ENCODE assay signal across 8 cellular contexts in genomic region chr10:130111848-130112180, GRCh38. TPM values are rescaled to one million over a fixed set of nuclear protein-coding genes. Genes with fewer than 3 reads are reported as not detected.
DNase-seq lines count a peak whose midpoint lies in the region; ATAC-seq and TF ChIP-seq lines count a peak whose summit lies in the region.

No MANE protein-coding gene starts in this region.

- peak overlapping the region; percentile 70 for H3K27ac ChIP-seq in HCT116 (ENCODE audit: low read depth, low read length)
- peak overlapping the region; percentile 91 for H3K27ac ChIP-seq in right cardiac atrium (ENCODE audit: low read length)
- H3K27ac ChIP-seq in smooth muscle cell (ENCODE audit: low read depth): peak overlapping the region; percentile 43

- peaks cover 5% of the 10 kb centered on the region for H3F3A ChIP-seq in smooth muscle cell (ENCODE audit: low read depth)

- no peaks in the 10 kb centered on the region for H3K79me2 ChIP-seq in HCT116 (ENCODE audit: insufficient read depth, low read length)
- peaks cover 4% of the 10 kb centered on the region for H3K79me2 ChIP-seq in smooth muscle cell (ENCODE audit: low read depth)

- H3K27me3 ChIP-seq in HCT116 (ENCODE audit: insufficient read depth, low read length): no peaks in the 10 kb centered on the region
- no peaks in the 10 kb centered on the region for H3K27me3 ChIP-seq in right cardiac atrium (ENCODE audit: control insufficient read depth, insufficient read depth)
- no peaks in the 10 kb centered on the region for H3K27me3 ChIP-seq in smooth muscle cell (ENCODE audit: low read depth)

- H3K27ac Mint-ChIP-seq in WTC11: peak overlapping the region; percentile 65; the same call in 1 of the 2 replicates

- peaks cover 3% of the 10 kb centered on the region; the same call in 1 of the 2 replicates for H3K27me3 Mint-ChIP-seq in WTC11 (ENCODE audit: low read depth)

- H3K9me3 ChIP-seq in HCT116 (ENCODE audit: control insufficient read depth in 1 of 2, insufficient read depth in 1 of 2, low read depth in 1 of 2, low read length in 2 of 2): no peaks in the 10 kb centered on the region
- H3K9me3 ChIP-seq in right cardiac atrium (ENCODE audit: control insufficient read depth, low read length): no peaks in the 10 kb centered on the region
- no peaks in the 10 kb centered on the region for H3K9me3 ChIP-seq in smooth muscle cell (replicated peaks; ENCODE audit: low read depth)

- no peak for DNase-seq in HCT116 (ENCODE audit: low read depth, low spot score)
- DNase-seq in WTC11 (ENCODE audit: low spot score): no peak
- no peak for DNase-seq in right cardiac atrium
- no peak for DNase-seq in smooth muscle cell (lab: John Stamatoyannopoulos, UW; ENCODE audit: unreplicated experiment)
- no peak for DNase-seq in central memory CD4-positive, alpha-beta T cell
- no peak for DNase-seq in SK-N-DZ (ENCODE audit: low spot score)
- no peak for DNase-seq in GM10266 (ENCODE audit: extremely low spot score)

- H3K9ac ChIP-seq in HCT116 (ENCODE audit: low read length) (peak overlapping the region; percentile 92), smooth muscle cell (ENCODE audit: low read depth) (no peak overlapping the region)

- RAD21 ChIA-PET in HCT116 (lab: Charles Lee; ENCODE audit: low non-redundant PET in 1 of 2, low total read pairs in 2 of 2, uncharacterized antibody in 2 of 2, unreplicated experiment in 2 of 2): no interaction called here

- 75% methylated on average over 6 of the region's 6 CpGs for WGBS in right cardiac atrium
- WGBS in smooth muscle cell (ENCODE audit: low lambda C conversion rate): 82% methylated on average over 6 of the region's 6 CpGs

- peak overlapping the region; percentile 89 for H3K4me2 ChIP-seq in HCT116 (ENCODE audit: low read length)
- H3K4me2 ChIP-seq in smooth muscle cell: peak overlapping the region; percentile 99

- H3K4me1 Mint-ChIP-seq in WTC11: peaks cover 19% of the 10 kb centered on the region

- no peaks in the 10 kb centered on the region for H4K20me1 ChIP-seq in HCT116 (ENCODE audit: insufficient read depth)
- H4K20me1 ChIP-seq in smooth muscle cell (ENCODE audit: low read depth): no peaks in the 10 kb centered on the region

- TF ChIP-seq RAD21 in HCT116 (IDR thresholded peaks at IDR 0.05; ENCODE audit: low read depth): no peak

- POLR2A ChIA-PET in HCT116 (lab: Charles Lee): interaction anchor here (2.7 kb wide), 1 partner anchor 24 kb away, joined by 11 read pairs; the partner anchor contains the start of gene GLRX3
- POLR2A ChIA-PET in WTC11 (lab: Charles Lee): interaction anchor here (0.6 to 2.9 kb wide), 4 partner anchors 10 to 276 kb away, joined by 4 to 48 read pairs (median 6); partner anchors contain the start of gene GLRX3

- TF ChIP-seq POLR2A in HCT116 (IDR thresholded peaks at IDR 0.05; ENCODE audit: borderline replicate concordance, extremely low read depth, insufficient read depth, insufficient read length): no peak

- no TSS peak for BruUV-seq in HCT116 (replicated peaks; lab: Mats Ljungman, UMichigan)

- H3K4me3 ChIP-seq in HCT116 (replicated peaks in 1 of 2; ENCODE audit: low read depth in 1 of 2, low read length in 2 of 2): peak overlapping the region; percentile 72 to 73
- H3K4me3 ChIP-seq in right cardiac atrium (ENCODE audit: low read length): peak overlapping the region; percentile 72
- H3K4me3 ChIP-seq in smooth muscle cell: peak overlapping the region; percentile 77

- ATAC-seq in HCT116: no peak
- no peak for ATAC-seq in WTC11
- ATAC-seq in right cardiac atrium: no peak
- ATAC-seq in HG02938 (IDR thresholded peaks at IDR 0.05; ENCODE audit: unreplicated experiment): no peak

- H2AFZ ChIP-seq in HCT116 (ENCODE audit: low read depth, low read length, poor library complexity, severe bottlenecking) (no peak overlapping the region), smooth muscle cell (ENCODE audit: low read depth) (peak overlapping the region; percentile 92)

- peaks cover 25% of the 10 kb centered on the region for H3K36me3 Mint-ChIP-seq in WTC11

- peaks cover 23% of the 10 kb centered on the region for H3K9me3 Mint-ChIP-seq in WTC11

- no peaks in the 10 kb centered on the region for H3K9me2 ChIP-seq in HCT116 (ENCODE audit: insufficient read depth)

- TF ChIP-seq CTCF in HCT116 (IDR thresholded peaks at IDR 0.05 in 2 of 3, conservative IDR thresholded peaks at IDR 0.05 in 1 of 3; ENCODE audit: borderline replicate concordance in 1 of 3, insufficient read depth in 1 of 3, low read depth in 2 of 3, low read length in 2 of 3) (no peak), WTC11 (IDR thresholded peaks at IDR 0.05) (no peak), smooth muscle cell (IDR thresholded peaks at IDR 0.05; ENCODE audit: borderline replicate concordance, insufficient read depth, poor library complexity, severe bottlenecking) (no peak), GM10266 (IDR thresholded peaks at IDR 0.05; ENCODE audit: control insufficient read depth, insufficient read depth, low read depth, missing control alignments) (no peak)

- CTCF ChIA-PET in HCT116 (lab: Charles Lee) (interaction anchor here (1.1 to 2.7 kb wide), 3 partner anchors 14 to 25 kb away, joined by 3 to 16 read pairs (median 6); partner anchors contain the start of gene GLRX3), WTC11 (lab: Charles Lee) (interaction anchor here (1.0 to 3.2 kb wide), 7 partner anchors 15 to 231 kb away, joined by 3 to 64 read pairs (median 22); partner anchors contain the start of gene GLRX3)

- peak overlapping the region; percentile 94 for H3K4me3 Mint-ChIP-seq in WTC11

- H3K4me1 ChIP-seq in HCT116 (ENCODE audit: control insufficient read depth in 1 of 2, insufficient read depth in 2 of 2, low read length in 2 of 2) (peaks cover 5 to 18% of the 10 kb centered on the region in 2 experiments), right cardiac atrium (ENCODE audit: control insufficient read depth, insufficient read depth, low read length) (peaks cover 3% of the 10 kb centered on the region), smooth muscle cell (ENCODE audit: low read depth) (peaks cover 7% of the 10 kb centered on the region)

- H3K36me3 ChIP-seq in HCT116 (ENCODE audit: control insufficient read depth in 1 of 2, insufficient read depth in 2 of 2, low read length in 2 of 2) (no peaks in the 10 kb centered on the region), smooth muscle cell (ENCODE audit: low read depth) (no peaks in the 10 kb centered on the region)

- intact Hi-C loops in HCT116 (cut with micrococcal nuclease): loop anchor here (1.0 kb wide), 1 partner anchor 24 kb away; the partner anchor contains the start of gene GLRX3
- intact Hi-C loops in right cardiac atrium (cut with DNase I): no loop called here

TF ChIP-seq in HCT116, 20 proteins besides CTCF, POLR2A, EP300 and RAD21:
- TF ChIP-seq CEBPB (IDR thresholded peaks at IDR 0.05; ENCODE audit: low read depth): no peak
- TF ChIP-seq POLR2AphosphoS5 (IDR thresholded peaks at IDR 0.05; ENCODE audit: low read depth, low read length): no peak
- no peak for TF ChIP-seq ZNF274 (IDR thresholded peaks at IDR 0.05; ENCODE audit: low read depth, low read length)

TF ChIP-seq in WTC11, 78 proteins besides CTCF, POLR2A, EP300 and RAD21:
- no peak for TF ChIP-seq RELA (CRISPR knock-in tag; IDR thresholded peaks at IDR 0.05; ENCODE audit: borderline replicate concordance)
- peak; percentile 85; the same call in 1 of the 2 replicates for TF ChIP-seq GTF2I (CRISPR knock-in tag; conservative IDR thresholded peaks at IDR 0.05)

RNA-seq across cellular contexts. Expression of gene C10orf143, which starts 1.2 kb away (rescaled TPM):
- total RNA-seq in HCT116 (2021; ENCODE audit: unreplicated experiment) (0.66 TPM), WTC11 (2021) (1.4 to 1.9 TPM (median 1.6 TPM) in 3 replicates), right cardiac atrium (1 to 10 TPM; 1.7 to 2.8 (median 2.4) TPM), smooth muscle cell (not detected in 2 replicates)
- polyA plus RNA-seq in HCT116 (2012): 0.40 and 0.50 TPM in 2 replicates
- polyA plus RNA-seq in right cardiac atrium (4.0 TPM), smooth muscle cell (2.0 and 3.4 TPM in 2 replicates)
- polyA plus RNA-seq in SK-N-DZ (2014; cell fraction: cytosol; rRNA removed): 0.15 and 0.20 TPM in 2 replicates
- polyA plus RNA-seq in SK-N-DZ (2014; cell fraction: nucleus; rRNA removed): 0.38 TPM in 1 of 2 replicates, not detected in the other

RNA-seq across cellular contexts. Expression of gene GLRX3, which starts 24.4 kb away (rescaled TPM):
- total RNA-seq in HCT116 (2021; ENCODE audit: unreplicated experiment) (59.1 TPM), WTC11 (2021) (132 to 142 TPM (median 133 TPM) in 3 replicates), right cardiac atrium (10 to 100 TPM; 52.8 to 60.0 (median 57.0) TPM), smooth muscle cell (101 and 125 TPM in 2 replicates)
- 18.0 and 26.8 TPM in 2 replicates for polyA plus RNA-seq in HCT116 (2012)
- polyA plus RNA-seq in right cardiac atrium (62.5 TPM), smooth muscle cell (127 and 132 TPM in 2 replicates)
- 184 and 188 TPM in 2 replicates for polyA plus RNA-seq in SK-N-DZ (2014; cell fraction: cytosol; rRNA removed)
- 98.6 and 112 TPM in 2 replicates for polyA plus RNA-seq in SK-N-DZ (2014; cell fraction: nucleus; rRNA removed)
